Comparison of ENCODE assay signal across 27 cellular contexts in the genomic region with DNA sequence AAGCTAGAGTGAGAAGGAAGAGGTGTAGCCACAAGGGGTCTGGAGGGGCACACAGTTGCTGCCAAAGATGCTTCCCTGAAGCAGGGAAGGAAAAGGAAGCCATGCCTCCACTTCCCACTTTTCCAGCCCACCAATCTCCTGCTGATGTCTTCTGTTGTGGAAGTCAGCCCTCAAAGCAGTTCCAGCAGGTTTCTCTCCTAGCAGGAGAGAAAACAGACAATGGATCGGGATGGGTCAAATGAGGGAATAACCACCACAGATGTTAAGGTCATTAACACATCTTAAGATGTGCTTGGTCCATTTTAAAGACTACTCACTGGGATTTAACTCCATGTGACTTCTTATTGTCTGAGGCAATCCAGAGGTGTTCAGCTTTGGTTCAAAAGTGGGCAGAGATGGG.
"Had no signal": no experiment of that assay in that cellular context is flagged by ENCODE, and none has a peak within 500 bp of the region (broad histone marks: within the 10 kb centered on the region; RNA-seq: fewer than 3 reads in every experiment).

No MANE protein-coding gene starts in this region.

- H3K4me3 ChIP-seq: dorsolateral prefrontal cortex, esophagus muscularis mucosa, heart right ventricle, lower lobe of right lung, prostate gland, right atrium auricular region, smooth muscle cell, testis, tibial artery had no signal

- H3K4me2 ChIP-seq: smooth muscle cell had no signal

- H3K9me3 Mint-ChIP-seq: natural killer cell, type B pancreatic cell had no signal

- H3K27me3 ChIP-seq: right atrium auricular region, testis, tibial artery had no signal

- ATAC-seq: heart right ventricle, left ventricle myocardium superior, lower lobe of right lung, sciatic nerve had no signal

- H3K36me3 Mint-ChIP-seq: natural killer cell, type B pancreatic cell had no signal

- H3K4me1 Mint-ChIP-seq: natural killer cell had no signal

- H3K9me3 ChIP-seq: esophagus muscularis mucosa, lower lobe of right lung, prostate gland, right atrium auricular region, testis, tibial artery had no signal

- H3K4me1 ChIP-seq: esophagus muscularis mucosa, heart right ventricle, lower lobe of right lung, prostate gland, right atrium auricular region, testis, tibial artery had no signal

- DNase-seq: cerebellar nuclear complex; dorsolateral prefrontal cortex; effector CD4-positive, alpha-beta T cell; foreskin melanocyte; glutamatergic neuron; heart right ventricle; hippocampal formation; left ventricle myocardium superior; lower lobe of right lung; natural killer cell; stimulated activated CD4-positive, alpha-beta T cell treated with anti-CD3 and anti-CD28 coated beads, Interleukin-12 subunit alpha, Interleukin-12 subunit beta, amount 100 ng/mL, for 4 hours; stimulated activated CD4-positive, alpha-beta T cell treated with anti-CD3 and anti-CD28 coated beads, Interleukin-1b, Interleukin-23, amount 100 ng/mL, for 48 hours; stimulated activated CD4-positive, alpha-beta T cell treated with anti-CD3 and anti-CD28 coated beads, Interleukin-4, amount 100 ng/mL, for 1 hour; stimulated activated CD8-positive, alpha-beta memory T cell treated with anti-CD3 and anti-CD28 coated beads, Interleukin-4, amount 100 ng/mL, for 48 hours; stimulated activated naive CD4-positive, alpha-beta T cell treated with Interleukin-2 at 50 U/mL for 16 hours; substantia nigra; testis; tibial artery had no signal

- H3K36me3 ChIP-seq: esophagus muscularis mucosa, heart right ventricle, lower lobe of right lung, prostate gland, right atrium auricular region, tibial artery had no signal

- H3K27ac Mint-ChIP-seq: natural killer cell, type B pancreatic cell had no signal

- H3K4me3 Mint-ChIP-seq: natural killer cell, type B pancreatic cell had no signal

- FAIRE-seq: colon, keratinocyte had no signal

- H3K27ac ChIP-seq: dorsolateral prefrontal cortex, epithelial cell of prostate, esophagus muscularis mucosa, heart right ventricle, lower lobe of right lung, prostate gland, right atrium auricular region, testis, tibial artery had no signal
